ENCODE assay signal across 15 cellular contexts in genomic region chr13:39712626-39713025, GRCh38.
"Had no signal": no experiment of that assay in that cellular context is flagged by ENCODE, and none has a peak within 500 bp of the region (broad histone marks: within the 10 kb centered on the region; RNA-seq: fewer than 3 reads in every experiment).

No MANE protein-coding gene starts in this region.

- DNase-seq: effector memory CD8-positive, alpha-beta T cell; erythroblast; heart left ventricle; hippocampal formation; kidney glomerular epithelial cell; mucosa of descending colon; naive thymus-derived CD8-positive, alpha-beta T cell; posterior cingulate gyrus; small intestine; stimulated activated CD4-positive, alpha-beta T cell treated with anti-CD3 and anti-CD28 coated beads, Interleukin-2, amount 100 ng/mL, for 48 hours; stimulated activated naive CD4-positive, alpha-beta T cell treated with Interleukin-2 at 50 U/mL for 16 hours had no signal

- H3K27me3 ChIP-seq: heart left ventricle had no signal

- H3K4me3 ChIP-seq: heart left ventricle, mucosa of descending colon had no signal

- ATAC-seq: effector memory CD8-positive, alpha-beta T cell; heart left ventricle; left lobe of liver; mucosa of descending colon; naive thymus-derived CD8-positive, alpha-beta T cell; right cardiac atrium had no signal

- FAIRE-seq: frontal cortex, small intestine, urothelium cell line had no signal

- H3K27ac ChIP-seq: heart left ventricle had no signal

- H3K4me1 ChIP-seq: heart left ventricle had no signal

- H3K9me3 ChIP-seq: mucosa of descending colon had no signal
